8 cellular contexts compared by ENCODE assay signal in genomic region chrX:7925867-7926472, GRCh38. TPM values are rescaled to one million over a fixed set of nuclear protein-coding genes. Genes with fewer than 3 reads are reported as not detected.
DNase-seq lines count a peak whose midpoint lies in the region; ATAC-seq and TF ChIP-seq lines count a peak whose summit lies in the region.

No MANE protein-coding gene starts in this region.

- no peak overlapping the region for H3K27ac ChIP-seq in GM23338 (ENCODE audit: low read depth)

- peak overlapping the region; percentile 82 for H3K4me2 ChIP-seq in GM23338

- H3K36me3 ChIP-seq in GM23338 (ENCODE audit: insufficient read depth), result no peaks in the 10 kb centered on the region

- H3F3A ChIP-seq in GM23338 (replicated peaks; ENCODE audit: low read depth), result no peaks in the 10 kb centered on the region

- peak overlapping the region; percentile 62; the same call in 1 of the 2 replicates for H3K4me3 ChIP-seq in GM23338

- no peaks in the 10 kb centered on the region for H4K20me1 ChIP-seq in GM23338 (replicated peaks; ENCODE audit: insufficient read depth)

- DNase-seq in DMS53 (lab: John Stamatoyannopoulos, UW) (peak; percentile 71), GM23338 (ENCODE audit: low spot score) (peak; percentile 71), MV-4-11 (lab: John Stamatoyannopoulos, UW) (peak; percentile 51), T-helper 2 cell (peak; percentile 7 to 78 (median 27)), astrocyte of the hippocampus (ENCODE audit: low read depth, low spot score) (peak; percentile 84), iPS-NIHi11 (ENCODE audit: low spot score) (peak; percentile 47), NCI-H187 (lab: John Stamatoyannopoulos, UW) (no peak)
- peak; percentile 60 for DNase-seq in stimulated activated CD4-positive, alpha-beta T cell treated with anti-CD3 and anti-CD28 coated beads, Interleukin-15, amount 100 ng/mL, for 24 hours

- H2AFZ ChIP-seq in GM23338, result no peak overlapping the region

- peak; percentile 32 for ATAC-seq in GM23338

- H3K4me1 Mint-ChIP-seq in GM23338, result peaks cover 12% of the 10 kb centered on the region; the same call in 2 of the 3 replicates

- H3K27me3 ChIP-seq in GM23338 (ENCODE audit: insufficient read depth), result no peaks in the 10 kb centered on the region

- no peaks in the 10 kb centered on the region for H3K79me2 ChIP-seq in GM23338 (replicated peaks; ENCODE audit: insufficient read depth)

- no peaks in the 10 kb centered on the region for H3K9me2 ChIP-seq in GM23338 (ENCODE audit: insufficient read depth)

- H3K9me3 Mint-ChIP-seq in GM23338, result no peaks in the 10 kb centered on the region

- H3K27ac Mint-ChIP-seq in GM23338, result no peak overlapping the region

- TF ChIP-seq CTCF in GM23338 (conservative IDR thresholded peaks at IDR 0.05; ENCODE audit: low read depth in 2 of 2), result peak; percentile 65 to 77

- peaks cover 7% of the 10 kb centered on the region for H3K27me3 Mint-ChIP-seq in GM23338 (ENCODE audit: insufficient read depth, low read depth, poor library complexity)

- 0 out of 2 replicates have a peak, but pooled peaks cover 6% of the 10 kb centered on the region for H3K4me1 ChIP-seq in GM23338 (ENCODE audit: insufficient read depth)

- H3K4me3 Mint-ChIP-seq in GM23338, result peak overlapping the region; percentile 92

- no peaks in the 10 kb centered on the region for H3K36me3 Mint-ChIP-seq in GM23338 (ENCODE audit: low read depth)

TF ChIP-seq in GM23338, 12 proteins besides CTCF, POLR2A, EP300 and RAD21:
- TF ChIP-seq EZH2 (IDR thresholded peaks at IDR 0.05; ENCODE audit: low read depth, unreplicated experiment) (no peak), REST (IDR thresholded peaks at IDR 0.05; ENCODE audit: unreplicated experiment) (no peak), STAT1 (IDR thresholded peaks at IDR 0.05; ENCODE audit: unreplicated experiment) (no peak), ZNF114 (CRISPR knock-in tag; IDR thresholded peaks at IDR 0.05) (no peak), ZNF331 (CRISPR knock-in tag; IDR thresholded peaks at IDR 0.05; ENCODE audit: low read depth) (no peak), ETS1 (IDR thresholded peaks at IDR 0.05) (no peak), NANOG (IDR thresholded peaks at IDR 0.05; ENCODE audit: borderline replicate concordance) (no peak), JUNB (IDR thresholded peaks at IDR 0.05; ENCODE audit: unreplicated experiment) (no peak), POLR2AphosphoS5 (IDR thresholded peaks at IDR 0.05; ENCODE audit: low read depth) (no peak), EZH2phosphoT487 (IDR thresholded peaks at IDR 0.05; ENCODE audit: unreplicated experiment) (no peak), CREB1 (CRISPR knock-in tag; IDR thresholded peaks at IDR 0.05; ENCODE audit: low read depth) (no peak), ZNF462 (CRISPR knock-in tag; IDR thresholded peaks at IDR 0.05) (no peak)

RNA-seq across cellular contexts. Expression of gene PNPLA4, which starts 1.2 kb away (rescaled TPM):
- total RNA-seq in GM23338 (2014; rRNA removed; shearing (Covaris generic)), result 11.8 and 20.0 TPM in 2 replicates
- polyA plus RNA-seq in GM23338 (2016; fragmentation: Nextera tagmentation; extraction: Ambion mirVana), result 15.1 and 19.4 TPM in 2 replicates

Comparison
In these comparisons a context has a peak if more than half of its experiments do, and no peak if none do; other contexts are left out.
1. DNase-seq: peak in DMS53 (single experiment), GM23338 (single experiment), MV-4-11 (single experiment), T-helper 2 cell (5 of 5), astrocyte of the hippocampus (single experiment), iPS-NIHi11 (single experiment) and stimulated activated CD4-positive, alpha-beta T cell treated with anti-CD3 and anti-CD28 coated beads, Interleukin-15, amount 100 ng/mL, for 24 hours (single experiment); none in NCI-H187 (0 of 2).